1 cellular context compared by ENCODE assay signal in genomic region chr15:33194704-33195261, GRCh38.
TF ChIP-seq lines count a peak whose summit lies in the region.

A gene with protein sequence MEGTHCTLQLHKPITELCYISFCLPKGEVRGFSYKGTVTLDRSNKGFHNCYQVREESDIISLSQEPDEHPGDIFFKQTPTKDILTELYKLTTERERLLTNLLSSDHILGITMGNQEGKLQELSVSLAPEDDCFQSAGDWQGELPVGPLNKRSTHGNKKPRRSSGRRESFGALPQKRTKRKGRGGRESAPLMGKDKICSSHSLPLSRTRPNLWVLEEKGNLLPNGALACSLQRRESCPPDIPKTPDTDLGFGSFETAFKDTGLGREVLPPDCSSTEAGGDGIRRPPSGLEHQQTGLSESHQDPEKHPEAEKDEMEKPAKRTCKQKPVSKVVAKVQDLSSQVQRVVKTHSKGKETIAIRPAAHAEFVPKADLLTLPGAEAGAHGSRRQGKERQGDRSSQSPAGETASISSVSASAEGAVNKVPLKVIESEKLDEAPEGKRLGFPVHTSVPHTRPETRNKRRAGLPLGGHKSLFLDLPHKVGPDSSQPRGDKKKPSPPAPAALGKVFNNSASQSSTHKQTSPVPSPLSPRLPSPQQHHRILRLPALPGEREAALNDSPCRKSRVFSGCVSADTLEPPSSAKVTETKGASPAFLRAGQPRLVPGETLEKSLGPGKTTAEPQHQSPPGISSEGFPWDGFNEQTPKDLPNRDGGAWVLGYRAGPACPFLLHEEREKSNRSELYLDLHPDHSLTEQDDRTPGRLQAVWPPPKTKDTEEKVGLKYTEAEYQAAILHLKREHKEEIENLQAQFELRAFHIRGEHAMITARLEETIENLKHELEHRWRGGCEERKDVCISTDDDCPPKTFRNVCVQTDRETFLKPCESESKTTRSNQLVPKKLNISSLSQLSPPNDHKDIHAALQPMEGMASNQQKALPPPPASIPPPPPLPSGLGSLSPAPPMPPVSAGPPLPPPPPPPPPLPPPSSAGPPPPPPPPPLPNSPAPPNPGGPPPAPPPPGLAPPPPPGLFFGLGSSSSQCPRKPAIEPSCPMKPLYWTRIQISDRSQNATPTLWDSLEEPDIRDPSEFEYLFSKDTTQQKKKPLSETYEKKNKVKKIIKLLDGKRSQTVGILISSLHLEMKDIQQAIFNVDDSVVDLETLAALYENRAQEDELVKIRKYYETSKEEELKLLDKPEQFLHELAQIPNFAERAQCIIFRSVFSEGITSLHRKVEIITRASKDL (N-terminal part only) (minus strand): TSS chr15:33194714. CDS start chr15:33154914, 39,800 bp downstream.

TF ChIP-seq in SK-N-SH, 30 proteins besides CTCF, POLR2A, EP300 and RAD21 (continued from another document):
- no peak for TF ChIP-seq TEAD4 (IDR thresholded peaks at IDR 0.05; ENCODE audit: borderline replicate concordance, insufficient read depth)
- TF ChIP-seq, protein P1, sequence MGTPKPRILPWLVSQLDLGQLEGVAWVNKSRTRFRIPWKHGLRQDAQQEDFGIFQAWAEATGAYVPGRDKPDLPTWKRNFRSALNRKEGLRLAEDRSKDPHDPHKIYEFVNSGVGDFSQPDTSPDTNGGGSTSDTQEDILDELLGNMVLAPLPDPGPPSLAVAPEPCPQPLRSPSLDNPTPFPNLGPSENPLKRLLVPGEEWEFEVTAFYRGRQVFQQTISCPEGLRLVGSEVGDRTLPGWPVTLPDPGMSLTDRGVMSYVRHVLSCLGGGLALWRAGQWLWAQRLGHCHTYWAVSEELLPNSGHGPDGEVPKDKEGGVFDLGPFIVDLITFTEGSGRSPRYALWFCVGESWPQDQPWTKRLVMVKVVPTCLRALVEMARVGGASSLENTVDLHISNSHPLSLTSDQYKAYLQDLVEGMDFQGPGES (IDR thresholded peaks at IDR 0.05; ENCODE audit: low read depth, low read length) = peak; percentile 69
- peak; percentile 69 for TF ChIP-seq MXI1 (IDR thresholded peaks at IDR 0.05; ENCODE audit: low read depth, low read length)
- no peak for TF ChIP-seq USF2 (IDR thresholded peaks at IDR 0.05; ENCODE audit: borderline replicate concordance, low read depth, low read length)
- TF ChIP-seq EZH2phosphoT487 (IDR thresholded peaks at IDR 0.05; ENCODE audit: borderline replicate concordance, low read depth) = no peak
- no peak for TF ChIP-seq TCF12 (IDR thresholded peaks at IDR 0.05)
- TF ChIP-seq, protein P2, sequence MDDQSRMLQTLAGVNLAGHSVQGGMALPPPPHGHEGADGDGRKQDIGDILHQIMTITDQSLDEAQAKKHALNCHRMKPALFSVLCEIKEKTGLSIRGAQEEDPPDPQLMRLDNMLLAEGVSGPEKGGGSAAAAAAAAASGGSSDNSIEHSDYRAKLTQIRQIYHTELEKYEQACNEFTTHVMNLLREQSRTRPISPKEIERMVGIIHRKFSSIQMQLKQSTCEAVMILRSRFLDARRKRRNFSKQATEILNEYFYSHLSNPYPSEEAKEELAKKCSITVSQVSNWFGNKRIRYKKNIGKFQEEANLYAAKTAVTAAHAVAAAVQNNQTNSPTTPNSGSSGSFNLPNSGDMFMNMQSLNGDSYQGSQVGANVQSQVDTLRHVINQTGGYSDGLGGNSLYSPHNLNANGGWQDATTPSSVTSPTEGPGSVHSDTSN (IDR thresholded peaks at IDR 0.05) = peak; percentile 100
- no peak for TF ChIP-seq NFIC (IDR thresholded peaks at IDR 0.05; ENCODE audit: borderline replicate concordance)
- no peak for TF ChIP-seq GABPA (IDR thresholded peaks at IDR 0.05; ENCODE audit: low read depth)
- no peak for TF ChIP-seq GATA2 (CRISPR knock-in tag; IDR thresholded peaks at IDR 0.05)
- TF ChIP-seq SMC3 (IDR thresholded peaks at IDR 0.05; ENCODE audit: low read depth, low read length) = 0 out of 2 replicates have a peak, but pooled peaks have one; percentile 18
- TF ChIP-seq RXRA (IDR thresholded peaks at IDR 0.05; ENCODE audit: borderline replicate concordance, low read depth) = no peak
- TF ChIP-seq FOXJ3 (CRISPR knock-in tag; IDR thresholded peaks at IDR 0.05) = no peak
- peak; percentile 92 for TF ChIP-seq MAX (IDR thresholded peaks at IDR 0.05; ENCODE audit: low read depth)
- no peak for TF ChIP-seq MEF2A (IDR thresholded peaks at IDR 0.05; ENCODE audit: borderline replicate concordance, low read depth)
